ENCODE assay signal across 15 cellular contexts in the genomic region with DNA sequence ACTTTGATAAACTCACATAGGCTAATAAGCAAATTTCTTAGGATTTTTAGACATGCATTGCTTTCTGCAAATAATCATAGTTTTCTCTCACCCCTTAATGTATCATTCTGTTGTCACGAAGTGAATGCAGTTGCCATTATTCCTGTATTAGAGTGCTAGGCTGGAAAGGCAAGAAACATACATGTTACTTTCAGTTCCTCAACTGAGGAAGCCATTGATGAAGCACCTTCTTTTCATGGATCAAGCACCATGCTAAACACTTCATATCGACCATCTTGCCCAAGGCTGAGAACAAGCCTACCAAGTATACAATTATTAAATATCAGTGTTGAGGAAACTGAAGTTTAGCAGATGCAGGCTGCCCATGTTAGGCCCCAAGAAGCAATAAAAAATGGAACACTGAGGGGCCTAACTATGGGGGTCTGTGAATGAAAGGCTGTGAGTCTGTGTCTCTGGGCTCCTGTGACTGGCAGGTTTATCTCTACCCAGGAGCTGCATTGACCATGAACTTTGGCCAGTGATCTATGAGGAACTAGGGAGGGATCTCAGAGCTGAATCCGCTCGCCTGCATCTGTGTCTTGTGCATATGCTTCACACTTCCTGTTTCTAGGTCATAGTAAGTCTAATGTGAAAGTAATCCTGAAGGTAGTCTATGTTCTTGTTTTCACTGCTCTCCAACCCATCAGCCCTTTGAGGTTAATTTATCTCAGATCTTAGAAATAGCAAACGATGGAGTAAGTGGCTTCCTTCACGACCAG. TPM values are rescaled to one million over a fixed set of nuclear protein-coding genes. Genes with fewer than 3 reads are reported as not detected.
DNase-seq lines count a peak whose midpoint lies in the region; ATAC-seq and TF ChIP-seq lines count a peak whose summit lies in the region.
"Had no signal": no experiment of that assay in that cellular context is flagged by ENCODE, and none has a peak within 500 bp of the region (broad histone marks: within the 10 kb centered on the region; RNA-seq: fewer than 3 reads in every experiment).

No MANE protein-coding gene starts in this region.

- intact Hi-C loops in OCI-LY7 (cut with micrococcal nuclease; ENCODE audit: unreplicated experiment): no loop called here
- intact Hi-C loops in mammary epithelial cell (cut with micrococcal nuclease): no loop called here

- H3K4me2 ChIP-seq in OCI-LY7 (ENCODE audit: low read length): no peak overlapping the region
- H3K4me2 ChIP-seq in mammary epithelial cell (ENCODE audit: insufficient read depth, low read depth, low read length): no peak overlapping the region

- H3K79me2 ChIP-seq in OCI-LY7 (ENCODE audit: insufficient read depth, low read depth, low read length) (no peaks in the 10 kb centered on the region), mammary epithelial cell (ENCODE audit: insufficient read depth, low read length) (no peaks in the 10 kb centered on the region)

- H4K20me1 ChIP-seq in OCI-LY7 (ENCODE audit: insufficient read depth, low read length): no peaks in the 10 kb centered on the region
- no peaks in the 10 kb centered on the region for H4K20me1 ChIP-seq in mammary epithelial cell (ENCODE audit: insufficient read depth, low read length)

- no peaks in the 10 kb centered on the region for H3K36me3 ChIP-seq in OCI-LY7 (ENCODE audit: insufficient read depth, low read length)
- H3K36me3 ChIP-seq in mammary epithelial cell (ENCODE audit: insufficient read depth, low read length): no peaks in the 10 kb centered on the region

- in situ Hi-C loops in mammary epithelial cell (cut with MboI; ENCODE audit: low sequenced_read_pairs in 2 of 2): no loop called here

- no peak for TF ChIP-seq CTCF in OCI-LY7 (conservative IDR thresholded peaks at IDR 0.05; ENCODE audit: low read length)
- TF ChIP-seq CTCF in mammary epithelial cell (conservative IDR thresholded peaks at IDR 0.05 in 1 of 2, IDR thresholded peaks at IDR 0.05 in 1 of 2; ENCODE audit: extremely low read depth in 1 of 2, insufficient read depth in 1 of 2, low read depth in 1 of 2, low read length in 2 of 2): no peak

- H2AFZ ChIP-seq in OCI-LY7 (ENCODE audit: low read length): no peak overlapping the region
- no peak overlapping the region for H2AFZ ChIP-seq in mammary epithelial cell (ENCODE audit: low read depth, low read length)

- H3K4me1 ChIP-seq in OCI-LY7 (ENCODE audit: insufficient read depth, low read length, poor library complexity, severe bottlenecking) (peaks cover 14% of the 10 kb centered on the region), mammary epithelial cell (ENCODE audit: insufficient read depth, low read length) (no peaks in the 10 kb centered on the region)

- H3K9me3 ChIP-seq in OCI-LY7 (ENCODE audit: low read length) (no peaks in the 10 kb centered on the region), mammary epithelial cell (replicated peaks; ENCODE audit: insufficient read depth, low read length) (no peaks in the 10 kb centered on the region)

- no peaks in the 10 kb centered on the region for H3K9me2 ChIP-seq in OCI-LY7 (ENCODE audit: insufficient read depth, low read length)

- H3K27ac ChIP-seq in OCI-LY7 (ENCODE audit: low read depth, low read length, poor library complexity, severe bottlenecking) (no peak overlapping the region), mammary epithelial cell (ENCODE audit: insufficient read depth, low read depth, low read length) (no peak overlapping the region)
- H3K27ac ChIP-seq: HL-60, VCaP had no signal

- WGBS in mammary epithelial cell (ENCODE audit: low coverage, missing lambda C conversion rate): 94% methylated on average over 6 of the region's 6 CpGs

- H3K4me3 ChIP-seq in OCI-LY7 (ENCODE audit: low read depth, low read length, poor library complexity, severe bottlenecking): no peak overlapping the region
- no peak overlapping the region for H3K4me3 ChIP-seq in mammary epithelial cell (replicated peaks in 1 of 3; ENCODE audit: insufficient read depth in 1 of 3, low read depth in 2 of 3, low read length in 3 of 3)

- no TSS peak for BruUV-seq in OCI-LY7 (replicated peaks; lab: Mats Ljungman, UMichigan)
- no TSS peak for BruUV-seq in mammary epithelial cell (replicated peaks; lab: Mats Ljungman, UMichigan)

- peak; percentile 97 for ATAC-seq in GM18499 (IDR thresholded peaks at IDR 0.05; ENCODE audit: insufficient read depth, unreplicated experiment)
- peak; percentile 95 for ATAC-seq in GM21360 (IDR thresholded peaks at IDR 0.05; ENCODE audit: unreplicated experiment)
- peak; percentile 97 for ATAC-seq in HG03066 (IDR thresholded peaks at IDR 0.05; ENCODE audit: low read depth, unreplicated experiment)
- ATAC-seq: sciatic nerve had no signal

- DNase-seq in OCI-LY7 (ENCODE audit: low spot score) (peak; percentile 32), mammary epithelial cell (no peak), SHP77 (lab: John Stamatoyannopoulos, UW) (no peak), GF-D8 (lab: John Stamatoyannopoulos, UW) (no peak)
- no peak for DNase-seq in effector CD8-positive, alpha-beta T cell (lab: John Stamatoyannopoulos, UW)
- DNase-seq: activated naive CD8-positive, alpha-beta T cell treated with anti-CD3 and anti-CD28 coated beads, Interleukin-2, amount 10 ng/mL, durations not matched to agents 7 days and 5 days; NCI-H510A; stimulated activated naive CD4-positive, alpha-beta T cell had no signal

- dilution Hi-C loops in mammary epithelial cell (cut with HindIII; ENCODE audit: low sequenced_read_pairs): no loop called here

- H3K9ac ChIP-seq in mammary epithelial cell (ENCODE audit: insufficient read depth, low read length): no peak overlapping the region

- no peaks in the 10 kb centered on the region for H3K27me3 ChIP-seq in mammary epithelial cell (ENCODE audit: insufficient read depth, low read length)

- CTCF ChIA-PET in OCI-LY7 (lab: Charles Lee; ENCODE audit: unreplicated experiment) (no interaction called here), mammary epithelial cell (lab: Charles Lee; ENCODE audit: low non-redundant PET) (no interaction called here)

- POLR2A ChIA-PET in OCI-LY7 (lab: Charles Lee): no interaction called here

RNA-seq across cellular contexts. Expression of gene TSPYL6, which starts 16.0 kb away (rescaled TPM):
- 0.05 TPM in 1 of 2 replicates, not detected in the other for total RNA-seq in OCI-LY7 (2014; rRNA removed; shearing (Covaris generic))
- total RNA-seq in OCI-LY7 (2022): not detected in 2 replicates
- not detected for total RNA-seq in mammary epithelial cell
- not detected for polyA plus RNA-seq in mammary epithelial cell
- not detected for polyA minus RNA-seq in mammary epithelial cell
- total RNA-seq: activated naive CD8-positive, alpha-beta T cell treated with anti-CD3 and anti-CD28 coated beads, Interleukin-2, amount 10 ng/mL, durations not matched to agents 7 days and 5 days; lung microvascular endothelial cell had no signal
